Comparison of ENCODE assay signal across 8 cellular contexts in the genomic region with DNA sequence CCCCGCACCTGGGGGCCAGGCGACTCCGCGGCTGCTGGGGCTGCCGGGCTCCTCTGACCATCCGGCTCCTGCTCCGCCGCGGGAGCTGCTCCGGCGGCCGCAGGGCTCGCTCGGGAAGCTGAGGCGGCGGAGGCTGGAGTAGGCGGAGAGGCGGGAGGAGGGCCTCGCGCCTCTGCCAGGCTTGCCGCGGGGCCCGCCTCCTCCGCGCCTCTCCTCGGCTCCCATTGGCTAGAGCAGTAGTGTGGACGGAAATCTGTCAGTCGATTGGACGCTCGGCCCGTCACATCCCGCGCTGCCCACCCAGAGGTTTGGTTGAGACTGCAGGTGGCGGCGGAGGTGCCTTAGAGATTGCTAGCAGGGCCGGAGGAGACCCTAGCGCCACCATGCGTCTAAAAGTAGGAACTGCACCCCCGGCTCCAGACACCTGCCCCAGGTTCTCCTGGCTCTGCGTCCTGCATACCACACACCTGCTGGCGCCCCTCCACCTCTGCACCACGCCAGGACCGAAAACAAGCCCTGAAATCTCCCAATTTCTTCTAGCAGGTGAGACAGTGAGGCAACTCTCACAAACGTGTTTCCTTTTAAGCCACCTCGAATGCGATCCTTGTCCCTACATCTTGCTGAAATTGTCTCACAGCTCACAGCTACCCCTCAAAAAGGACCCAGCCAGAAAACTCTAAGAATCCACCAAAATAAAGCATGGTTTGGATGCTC.
DNase-seq lines count a peak whose midpoint lies in the region; ATAC-seq and TF ChIP-seq lines count a peak whose summit lies in the region.

Gene SCAI, minus strand, starts transcription at position 152 of the 714 bp plus-strand sequence. Its CDS starts 91 bp downstream, at position 61.

- TF ChIP-seq CTCF in WERI-Rb-1 (IDR thresholded peaks at IDR 0.05; ENCODE audit: low read depth, low read length) (peak; percentile 99), cardiac fibroblast (IDR thresholded peaks at IDR 0.05; ENCODE audit: low read depth, low read length) (peak; percentile 98)

- DNase-seq in AG08396 (ENCODE audit: low spot score) = peak; percentile 98
- DNase-seq in NCI-H2227 (lab: John Stamatoyannopoulos, UW; ENCODE audit: unreplicated experiment) = peak; percentile 96
- peak; percentile 100 for DNase-seq in WERI-Rb-1
- peak; percentile 99 for DNase-seq in cardiac fibroblast (ENCODE audit: low read depth in 2 of 2)
- peak; percentile 99 for DNase-seq in iris pigment epithelial cell (ENCODE audit: low read depth)
- peak; percentile 95 for DNase-seq in stimulated activated CD4-positive, alpha-beta T cell treated with anti-CD3 and anti-CD28 coated beads, Interleukin-12 subunit alpha, Interleukin-12 subunit beta, amount 100 ng/mL, for 4 hours

- H3K36me3 ChIP-seq in WERI-Rb-1 = peaks cover 22% of the 10 kb centered on the region

- H3K9me3 ChIP-seq in WERI-Rb-1 (ENCODE audit: severe bottlenecking) = no peaks in the 10 kb centered on the region

- ATAC-seq in GM18907 (IDR thresholded peaks at IDR 0.05; ENCODE audit: unreplicated experiment) = peak; percentile 99
- peak; percentile 98 for ATAC-seq in HG03159 (IDR thresholded peaks at IDR 0.05; ENCODE audit: unreplicated experiment)

- H3K4me3 ChIP-seq in WERI-Rb-1 (ENCODE audit: low read depth, low read length) (peak within 1 kb of the TSS; percentile 51), cardiac fibroblast (replicated peaks in 1 of 2; ENCODE audit: low read depth in 2 of 2, low read length in 2 of 2) (peak within 1 kb of the TSS; percentile 67 to 68)

- no peaks in the 10 kb centered on the region for H3K27me3 ChIP-seq in WERI-Rb-1 (ENCODE audit: insufficient read depth, low read depth, severe bottlenecking)

- peak within 1 kb of the TSS; percentile 46 for H3K27ac ChIP-seq in WERI-Rb-1

Comparison
In these comparisons a context has a peak if more than half of its experiments do, and no peak if none do; other contexts are left out.
1. Peak in every context shown above with its lines: DNase-seq, ATAC-seq, H3K4me3 ChIP-seq and H3K27ac ChIP-seq.